33 cellular contexts compared by ENCODE assay signal in the genomic region with DNA sequence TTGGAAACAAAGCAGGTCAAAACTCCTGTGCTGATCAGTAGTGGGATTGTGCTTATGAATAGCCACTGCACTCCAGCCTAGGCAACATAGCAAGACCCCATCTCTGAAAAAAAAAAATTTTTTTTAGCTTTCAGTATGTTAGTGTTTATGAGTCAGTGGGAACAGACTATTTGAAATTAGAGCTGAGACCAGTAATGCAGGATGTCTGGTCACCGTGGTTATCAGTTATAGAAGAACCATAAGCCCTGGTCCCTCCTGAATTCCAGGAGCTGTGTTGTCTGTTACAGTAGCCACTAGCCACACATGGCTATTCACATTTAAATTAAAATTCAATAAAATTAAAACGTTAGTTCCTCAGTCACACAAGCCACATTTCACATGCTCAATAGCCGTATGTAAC.
"Had no signal": no experiment of that assay in that cellular context is flagged by ENCODE, and none has a peak within 500 bp of the region (broad histone marks: within the 10 kb centered on the region; RNA-seq: fewer than 3 reads in every experiment).

No MANE protein-coding gene starts in this region.

- H3K4me3 ChIP-seq: adrenal gland, SJCRH30 had no signal

- H3K27ac Mint-ChIP-seq: activated CD4-positive, alpha-beta T cell treated with anti-CD3 and anti-CD28 coated beads, Interleukin-2, amount 10 ng/mL, durations not matched to agents 24 days and 14 days; activated CD8-positive, alpha-beta T cell treated with anti-CD3 and anti-CD28 coated beads for 36 hours; activated naive CD4-positive, alpha-beta T cell treated with anti-CD3 and anti-CD28 coated beads for 36 hours; activated naive CD4-positive, alpha-beta T cell treated with anti-CD3 and anti-CD28 coated beads, Interleukin-2, amount 50 U/mL, for 72 hours; activated T-cell treated with anti-CD3 and anti-CD28 coated beads, Interleukin-2, amount 50 U/mL, for 24 hours; activated T-helper 1 cell treated with anti-CD3 and anti-CD28 coated beads, Interleukin-12 subunit alpha, Interleukin-12 subunit beta, Interleukin-2, Interleukin-4 antibody, amounts not matched to agents 30 ng/mL and 10 ng/mL and 1 ng/mL, durations not matched to agents 14 hours and 24 hours and 36 hours; brain had no signal

- H3K36me3 Mint-ChIP-seq: activated naive CD4-positive, alpha-beta T cell treated with anti-CD3 and anti-CD28 coated beads, Interleukin-2, amount 50 U/mL, for 72 hours; brain had no signal

- H3K27me3 ChIP-seq: adrenal gland, SJCRH30 had no signal

- ATAC-seq: activated CD8-positive, alpha-beta T cell treated with anti-CD3 and anti-CD28 coated beads for 36 hours; activated naive CD4-positive, alpha-beta T cell treated with anti-CD3 and anti-CD28 coated beads, Interleukin-2, amount 50 U/mL, for 72 hours had no signal

- H3K27ac ChIP-seq: adrenal gland, SJCRH30 had no signal

- H3K36me3 ChIP-seq: adrenal gland, SJCRH30 had no signal

- DNase-seq: activated CD4-positive, alpha-beta T cell treated with anti-CD3 and anti-CD28 coated beads, Interleukin-2, amount 10 ng/mL, durations not matched to agents 24 days and 14 days; activated CD4-positive, alpha-beta T cell treated with anti-CD3 and anti-CD28 coated beads, Interleukin-2, amount 50 U/mL, for 4 hours; activated CD8-positive, alpha-beta T cell treated with anti-CD3 and anti-CD28 coated beads for 36 hours; activated gamma-delta T cell treated with Interleukin-2 at 50 U/mL for 16 hours; activated naive CD4-positive, alpha-beta T cell treated with anti-CD3 and anti-CD28 coated beads for 36 hours; activated T-cell treated with anti-CD3 and anti-CD28 coated beads, Interleukin-2, amount 50 U/mL, for 24 hours; adrenal gland; caudate nucleus; cerebellar nuclear complex; cortex of kidney; Kasumi-1; MM.1S; NCI-H1092 treated with DMSO at 0.1 percent for 48 hours; NCI-H1417; NCI-H146; NCI-H187; NCI-H2029 treated with DMSO at 0.1 percent for 48 hours; NCI-H2107; NCI-H2171; NCI-H510A; NCI-H526; NCI-H748 treated with DMSO at 0.1 percent for 48 hours; NK-92 treated with Interleukin-12 subunit alpha and Interleukin-12 subunit beta, amount 100 ng/mL, for 24 hours; SHP77; SJCRH30; SW 1271; T-helper 1 cell; T-helper 2 cell; T-helper 9 cell had no signal

- H3K9me3 Mint-ChIP-seq: activated CD4-positive, alpha-beta T cell treated with anti-CD3 and anti-CD28 coated beads, Interleukin-2, amount 10 ng/mL, durations not matched to agents 24 days and 14 days; activated CD8-positive, alpha-beta T cell treated with anti-CD3 and anti-CD28 coated beads for 36 hours; activated naive CD4-positive, alpha-beta T cell treated with anti-CD3 and anti-CD28 coated beads for 36 hours; activated naive CD4-positive, alpha-beta T cell treated with anti-CD3 and anti-CD28 coated beads, Interleukin-2, amount 50 U/mL, for 72 hours; activated T-cell treated with anti-CD3 and anti-CD28 coated beads, Interleukin-2, amount 50 U/mL, for 24 hours; activated T-helper 1 cell treated with anti-CD3 and anti-CD28 coated beads, Interleukin-12 subunit alpha, Interleukin-12 subunit beta, Interleukin-2, Interleukin-4 antibody, amounts not matched to agents 30 ng/mL and 10 ng/mL and 1 ng/mL, durations not matched to agents 14 hours and 24 hours and 36 hours; brain had no signal

- FAIRE-seq: bronchial epithelial cell had no signal

- H3K4me3 Mint-ChIP-seq: activated CD4-positive, alpha-beta T cell treated with anti-CD3 and anti-CD28 coated beads, Interleukin-2, amount 10 ng/mL, durations not matched to agents 24 days and 14 days; activated CD8-positive, alpha-beta T cell treated with anti-CD3 and anti-CD28 coated beads for 36 hours; activated naive CD4-positive, alpha-beta T cell treated with anti-CD3 and anti-CD28 coated beads for 36 hours; activated T-cell treated with anti-CD3 and anti-CD28 coated beads, Interleukin-2, amount 50 U/mL, for 24 hours; activated T-helper 1 cell treated with anti-CD3 and anti-CD28 coated beads, Interleukin-12 subunit alpha, Interleukin-12 subunit beta, Interleukin-2, Interleukin-4 antibody, amounts not matched to agents 30 ng/mL and 10 ng/mL and 1 ng/mL, durations not matched to agents 14 hours and 24 hours and 36 hours; brain had no signal

- H3K27me3 Mint-ChIP-seq: activated CD4-positive, alpha-beta T cell treated with anti-CD3 and anti-CD28 coated beads, Interleukin-2, amount 10 ng/mL, durations not matched to agents 24 days and 14 days; activated CD8-positive, alpha-beta T cell treated with anti-CD3 and anti-CD28 coated beads for 36 hours; activated T-cell treated with anti-CD3 and anti-CD28 coated beads, Interleukin-2, amount 50 U/mL, for 24 hours; brain had no signal

- H3K9me3 ChIP-seq: adrenal gland, SJCRH30 had no signal
